Comparison of ENCODE assay signal across 33 cellular contexts in genomic region chr14:35909675-35910074, GRCh38.
"Had no signal": no experiment of that assay in that cellular context is flagged by ENCODE, and none has a peak within 500 bp of the region (broad histone marks: within the 10 kb centered on the region; RNA-seq: fewer than 3 reads in every experiment).

No MANE protein-coding gene starts in this region.

- H3K27ac Mint-ChIP-seq: activated B cell treated with CpG ODN at 0.5 μM for 24 hours; activated CD8-positive, alpha-beta T cell treated with anti-CD3 and anti-CD28 coated beads for 36 hours; activated naive CD8-positive, alpha-beta T cell; activated T-helper 17 cell treated with anti-CD3 and anti-CD28 coated beads, Interleukin-2, amount 50 U/mL, for 72 hours; dendritic cell treated with granulocyte-macrophage colony-stimulating factor and Interleukin-4, amounts not matched to agents 40 ng/mL and 50 ng/mL, for 4 days; endodermal cell; T-helper 17 cell; T-helper 2 cell treated with Interferon-gamma antibody and Interleukin-4, amounts not matched to agents 5 μg/mL and 100 μg/mL, for 36 hours had no signal

- H3K4me3 Mint-ChIP-seq: activated B cell treated with CpG ODN at 0.5 μM for 24 hours; activated CD8-positive, alpha-beta T cell treated with anti-CD3 and anti-CD28 coated beads for 36 hours; activated naive CD8-positive, alpha-beta T cell; activated T-cell treated with anti-CD3 and anti-CD28 coated beads, Interleukin-2, amount 50 U/mL, for 4 hours; activated T-helper 17 cell treated with anti-CD3 and anti-CD28 coated beads, Interleukin-2, amount 50 U/mL, for 72 hours; central memory CD8-positive, alpha-beta T cell; dendritic cell treated with granulocyte-macrophage colony-stimulating factor and Interleukin-4, amounts not matched to agents 40 ng/mL and 50 ng/mL, for 4 days; endodermal cell; T-helper 17 cell; T-helper 2 cell treated with Interferon-gamma antibody and Interleukin-4, amounts not matched to agents 5 μg/mL and 100 μg/mL, for 36 hours had no signal

- H3K27me3 Mint-ChIP-seq: activated CD8-positive, alpha-beta T cell treated with anti-CD3 and anti-CD28 coated beads for 36 hours; activated naive CD8-positive, alpha-beta T cell; activated T-helper 17 cell treated with anti-CD3 and anti-CD28 coated beads, Interleukin-2, amount 50 U/mL, for 72 hours had no signal

- H3K4me1 Mint-ChIP-seq: activated B cell treated with CpG ODN at 0.5 μM for 24 hours; activated T-helper 17 cell treated with anti-CD3 and anti-CD28 coated beads, Interleukin-2, amount 50 U/mL, for 72 hours; central memory CD8-positive, alpha-beta T cell; endodermal cell; T-helper 17 cell had no signal

- H3K36me3 Mint-ChIP-seq: activated naive CD8-positive, alpha-beta T cell had no signal

- H3K27ac ChIP-seq: brain microvascular endothelial cell, foreskin keratinocyte, gastrocnemius medialis, WERI-Rb-1 had no signal

- H3K9me3 ChIP-seq: gastrocnemius medialis had no signal

- DNase-seq: activated B cell treated with CpG ODN at 0.5 μM for 24 hours; activated CD4-positive, alpha-beta T cell treated with anti-CD3 and anti-CD28 coated beads for 48 hours; activated CD4-positive, alpha-beta T cell treated with anti-CD3 and anti-CD28 coated beads, Interleukin-2, amount 50 U/mL, for 1 hour; activated CD4-positive, alpha-beta T cell treated with anti-CD3 and anti-CD28 coated beads, Interleukin-2, amount 50 U/mL, for 48 hours; activated CD8-positive, alpha-beta memory T cell treated with anti-CD3 and anti-CD28 coated beads for 24 hours; activated CD8-positive, alpha-beta T cell treated with anti-CD3 and anti-CD28 coated beads for 36 hours; activated effector memory CD4-positive, alpha-beta T cell treated with Interleukin-2 at 50 U/mL for 16 hours; activated gamma-delta T cell treated with Interleukin-2 at 50 U/mL for 16 hours; activated naive CD4-positive, alpha-beta T cell treated with anti-CD3 and anti-CD28 coated beads, Interleukin-2, amount 50 U/mL, for 16 hours; activated naive CD4-positive, alpha-beta T cell treated with Interleukin-2 at 50 U/mL for 16 hours; activated T-cell treated with anti-CD3 and anti-CD28 coated beads, Interleukin-2, amount 50 U/mL, for 4 hours; amniotic stem cell; anterior cingulate cortex; brain microvascular endothelial cell; dorsolateral prefrontal cortex; effector memory CD4-positive, alpha-beta T cell; endodermal cell; foreskin keratinocyte; gastrocnemius medialis; T-helper 1 cell; T-helper 17 cell; T1000; WERI-Rb-1 had no signal

- ATAC-seq: activated CD4-positive, CD25-positive, alpha-beta regulatory T cell treated with anti-CD3 and anti-CD28 coated beads, Interleukin-2, amount 50 U/mL, for 24 hours; activated CD8-positive, alpha-beta T cell treated with anti-CD3 and anti-CD28 coated beads for 36 hours; activated T-cell treated with anti-CD3 and anti-CD28 coated beads, Interleukin-2, amount 50 U/mL, for 4 hours; activated T-helper 17 cell treated with anti-CD3 and anti-CD28 coated beads, Interleukin-2, amount 50 U/mL, for 72 hours; esophagus mucosa; foreskin keratinocyte; gastrocnemius medialis; T-helper 17 cell had no signal

- H3K9me3 Mint-ChIP-seq: activated B cell treated with CpG ODN at 0.5 μM for 24 hours; activated CD8-positive, alpha-beta T cell treated with anti-CD3 and anti-CD28 coated beads for 36 hours; activated T-cell treated with anti-CD3 and anti-CD28 coated beads, Interleukin-2, amount 50 U/mL, for 4 hours; activated T-helper 17 cell treated with anti-CD3 and anti-CD28 coated beads, Interleukin-2, amount 50 U/mL, for 72 hours; central memory CD8-positive, alpha-beta T cell; dendritic cell treated with granulocyte-macrophage colony-stimulating factor and Interleukin-4, amounts not matched to agents 40 ng/mL and 50 ng/mL, for 4 days; endodermal cell; T-helper 2 cell treated with Interferon-gamma antibody and Interleukin-4, amounts not matched to agents 5 μg/mL and 100 μg/mL, for 36 hours had no signal

- H3K36me3 ChIP-seq: brain microvascular endothelial cell, gastrocnemius medialis, WERI-Rb-1 had no signal

- H3K4me1 ChIP-seq: foreskin keratinocyte, gastrocnemius medialis had no signal

- H3K4me3 ChIP-seq: dorsolateral prefrontal cortex, gastrocnemius medialis had no signal

- H3K27me3 ChIP-seq: brain microvascular endothelial cell, dorsolateral prefrontal cortex, gastrocnemius medialis had no signal

- FAIRE-seq: astrocyte, bronchial epithelial cell, colon had no signal
